Comparison of ENCODE assay signal across 15 cellular contexts in genomic region chr11:115214644-115215305, GRCh38.
"Had no signal": no experiment of that assay in that cellular context is flagged by ENCODE, and none has a peak within 500 bp of the region (broad histone marks: within the 10 kb centered on the region; RNA-seq: fewer than 3 reads in every experiment).

No MANE protein-coding gene starts in this region.

- H3K4me1 ChIP-seq: breast epithelium had no signal

- H3K36me3 ChIP-seq: breast epithelium, MG63 had no signal

- H3K9me3 ChIP-seq: breast epithelium, MG63 had no signal

- H3K4me1 Mint-ChIP-seq: activated CD4-positive, alpha-beta T cell treated with anti-CD3 and anti-CD28 coated beads for 36 hours; activated naive CD4-positive, alpha-beta T cell treated with anti-CD3 and anti-CD28 coated beads, Interleukin-2, amount 50 U/mL, for 24 hours had no signal

- H3K4me3 Mint-ChIP-seq: activated CD4-positive, alpha-beta T cell treated with anti-CD3 and anti-CD28 coated beads for 36 hours; activated CD8-positive, alpha-beta T cell treated with anti-CD3 and anti-CD28 coated beads for 36 hours; activated naive CD4-positive, alpha-beta T cell treated with anti-CD3 and anti-CD28 coated beads, Interleukin-2, amount 50 U/mL, for 24 hours; T-helper 17 cell had no signal

- H3K27me3 Mint-ChIP-seq: activated CD4-positive, alpha-beta T cell treated with anti-CD3 and anti-CD28 coated beads for 36 hours; activated naive CD4-positive, alpha-beta T cell treated with anti-CD3 and anti-CD28 coated beads, Interleukin-2, amount 50 U/mL, for 24 hours had no signal

- H3K9me3 Mint-ChIP-seq: activated CD8-positive, alpha-beta T cell treated with anti-CD3 and anti-CD28 coated beads for 36 hours; activated naive CD4-positive, alpha-beta T cell treated with anti-CD3 and anti-CD28 coated beads, Interleukin-2, amount 50 U/mL, for 24 hours had no signal

- ATAC-seq: activated CD4-positive, alpha-beta T cell treated with anti-CD3 and anti-CD28 coated beads for 36 hours; activated CD8-positive, alpha-beta T cell treated with anti-CD3 and anti-CD28 coated beads for 36 hours; T-helper 17 cell had no signal

- H3K27ac Mint-ChIP-seq: activated CD4-positive, alpha-beta T cell treated with anti-CD3 and anti-CD28 coated beads for 36 hours; activated CD8-positive, alpha-beta T cell treated with anti-CD3 and anti-CD28 coated beads for 36 hours; activated naive CD4-positive, alpha-beta T cell treated with anti-CD3 and anti-CD28 coated beads, Interleukin-2, amount 50 U/mL, for 24 hours; T-helper 17 cell had no signal

- H3K27me3 ChIP-seq: breast epithelium, MG63 had no signal

- DNase-seq: activated CD4-positive, alpha-beta T cell treated with anti-CD3 and anti-CD28 coated beads for 36 hours; activated CD8-positive, alpha-beta memory T cell treated with anti-CD3 and anti-CD28 coated beads, Interleukin-2, amount 50 U/mL, for 4 hours; activated CD8-positive, alpha-beta T cell treated with anti-CD3 and anti-CD28 coated beads for 36 hours; aorta; NCI-H1105; NCI-H1436 treated with DMSO at 0.1 percent for 48 hours; NCI-H187; NCI-H446; SIG-M5; T-helper 17 cell; T-helper 9 cell had no signal

- H3K27ac ChIP-seq: breast epithelium had no signal

- H3K36me3 Mint-ChIP-seq: activated naive CD4-positive, alpha-beta T cell treated with anti-CD3 and anti-CD28 coated beads, Interleukin-2, amount 50 U/mL, for 24 hours had no signal

- FAIRE-seq: TTC549 had no signal

- H3K4me3 ChIP-seq: breast epithelium, MG63 had no signal
